Comparison of ENCODE assay signal across 8 cellular contexts in genomic region chr19:52941941-52942370, GRCh38. TPM values are rescaled to one million over a fixed set of nuclear protein-coding genes. Genes with fewer than 3 reads are reported as not detected.
A peak's percentile ranks its signal among the peaks of the same experiment; 100 is the strongest.
DNase-seq lines count a peak whose midpoint lies in the region; ATAC-seq and TF ChIP-seq lines count a peak whose summit lies in the region.

No MANE protein-coding gene starts in this region.

- no peak overlapping the region for H3K23ac ChIP-seq in mesenchymal stem cell (ENCODE audit: low read length in 2 of 2)

- TF ChIP-seq CTCF in SK-N-SH (IDR thresholded peaks at IDR 0.05), result no peak
- no peak for TF ChIP-seq CTCF in dorsolateral prefrontal cortex (IDR thresholded peaks at IDR 0.05 in 54 of 56, conservative IDR thresholded peaks at IDR 0.05 in 2 of 56; ENCODE audit: low read depth in 1 of 56, partially characterized antibody in 56 of 56)

- peak; percentile 68 for DNase-seq in activated effector memory CD4-positive, alpha-beta T cell treated with anti-CD3 and anti-CD28 coated beads, Interleukin-2, amount 50 U/mL, for 16 hours
- no peak for DNase-seq in activated effector memory CD4-positive, alpha-beta T cell treated with Interleukin-2 at 50 U/mL for 16 hours
- peak; percentile 25 for DNase-seq in SK-N-SH
- peak in 1 of 10 donors; percentile 43 for DNase-seq in dorsolateral prefrontal cortex
- DNase-seq in mesenchymal stem cell, result peak; percentile 50
- no peak for DNase-seq in DMS153 treated with DMSO at 0.1 percent for 48 hours (lab: John Stamatoyannopoulos, UW; ENCODE audit: unreplicated experiment)

- peak overlapping the region in 1 of 2 experiments; percentile 45 for H3K4ac ChIP-seq in mesenchymal stem cell (ENCODE audit: low read depth in 1 of 2, low read length in 2 of 2)

- 5% methylated on average over 26 of the region's 26 CpGs for WGBS in SK-N-SH (ENCODE audit: low lambda C conversion rate)
- under 1% methylated on average over 26 of the region's 26 CpGs for WGBS in mesenchymal stem cell
- WGBS in thymus, result under 1% methylated on average over 26 of the region's 26 CpGs

- no peak overlapping the region for H2AK5ac ChIP-seq in mesenchymal stem cell (ENCODE audit: low read length, severe bottlenecking)

- peak overlapping the region; percentile 87 for H3K4me2 ChIP-seq in SK-N-SH
- H3K4me2 ChIP-seq in mesenchymal stem cell (ENCODE audit: low read length, poor library complexity, severe bottlenecking), result peak overlapping the region; percentile 92

- peak overlapping the region in 1 of 2 experiments; percentile 36 for H3K14ac ChIP-seq in mesenchymal stem cell (ENCODE audit: low read length in 2 of 2)

- no peak for TF ChIP-seq EP300 in SK-N-SH (IDR thresholded peaks at IDR 0.05; ENCODE audit: borderline replicate concordance in 1 of 2, low read depth in 1 of 2, low read length in 1 of 2)

- peaks cover 16% of the 10 kb centered on the region for H3K79me1 ChIP-seq in mesenchymal stem cell (replicated peaks; ENCODE audit: low read length, poor library complexity, severe bottlenecking)

- no peak overlapping the region for H4K91ac ChIP-seq in mesenchymal stem cell (ENCODE audit: low read length)

- H3K18ac ChIP-seq in mesenchymal stem cell (ENCODE audit: low read depth in 1 of 2, low read length in 2 of 2), result peak overlapping the region; percentile 43 to 86

- H3K9ac ChIP-seq in SK-N-SH (peak overlapping the region; percentile 78), mesenchymal stem cell (ENCODE audit: low read length) (peak overlapping the region; percentile 96)

- H3K4me3 ChIP-seq in SK-N-SH (ENCODE audit: low read depth in 2 of 2, low read length in 1 of 2) (peak overlapping the region; percentile 67 to 82), dorsolateral prefrontal cortex (peak overlapping the region; percentile 39 to 82 (median 68)), mesenchymal stem cell (ENCODE audit: insufficient read depth in 1 of 2, low read depth in 1 of 2, low read length in 2 of 2) (peak overlapping the region; percentile 69 to 97), thymus (ENCODE audit: low read length) (peak overlapping the region; percentile 61)

- H3K9me3 ChIP-seq in SK-N-SH (no peaks in the 10 kb centered on the region), mesenchymal stem cell (ENCODE audit: control insufficient read depth, low read length) (peaks cover 6% of the 10 kb centered on the region), thymus (ENCODE audit: control insufficient read depth) (peaks cover 3% of the 10 kb centered on the region)

- H3K9me2 ChIP-seq in SK-N-SH, result no peaks in the 10 kb centered on the region

- H2BK15ac ChIP-seq in mesenchymal stem cell (ENCODE audit: low read depth, poor library complexity, severe bottlenecking), result no peak overlapping the region

- no peaks in the 10 kb centered on the region; a peak in 1 of 4 replicates for H3K4me1 ChIP-seq in SK-N-SH (ENCODE audit: control insufficient read depth in 1 of 2, insufficient read depth in 2 of 2, low read depth in 1 of 2, low read length in 1 of 2)
- H3K4me1 ChIP-seq in mesenchymal stem cell (ENCODE audit: control insufficient read depth, insufficient read depth, low read depth, low read length), result peaks cover 3% of the 10 kb centered on the region
- peaks cover 2% of the 10 kb centered on the region for H3K4me1 ChIP-seq in thymus (ENCODE audit: control insufficient read depth, insufficient read depth, low read length)

- peak; percentile 7 for ATAC-seq in HG03039 (IDR thresholded peaks at IDR 0.05; ENCODE audit: unreplicated experiment)

- no peaks in the 10 kb centered on the region for H3K27me3 ChIP-seq in SK-N-SH (ENCODE audit: insufficient read depth)
- H3K27me3 ChIP-seq in dorsolateral prefrontal cortex, result peaks cover 0 to 3% (median 0%) of the 10 kb centered on the region in 45 donors
- no peaks in the 10 kb centered on the region for H3K27me3 ChIP-seq in mesenchymal stem cell (ENCODE audit: control insufficient read depth in 1 of 2, insufficient read depth in 1 of 2, low read length in 2 of 2)
- H3K27me3 ChIP-seq in thymus (ENCODE audit: control insufficient read depth, insufficient read depth), result no peaks in the 10 kb centered on the region

- H2BK120ac ChIP-seq in mesenchymal stem cell (ENCODE audit: low read depth, low read length), result peak overlapping the region; percentile 34

- TF ChIP-seq RAD21 in SK-N-SH (IDR thresholded peaks at IDR 0.05; ENCODE audit: low read length), result no peak

- no peak overlapping the region for H2BK5ac ChIP-seq in mesenchymal stem cell (ENCODE audit: low read depth, low read length, poor library complexity, severe bottlenecking)

- no peak overlapping the region for H2BK12ac ChIP-seq in mesenchymal stem cell (ENCODE audit: low read length in 2 of 2)

- H3K36me3 ChIP-seq in SK-N-SH (replicated peaks in 1 of 2; ENCODE audit: control insufficient read depth in 1 of 2, insufficient read depth in 2 of 2, low read length in 1 of 2) (no peaks in the 10 kb centered on the region), mesenchymal stem cell (ENCODE audit: control insufficient read depth in 1 of 2, insufficient read depth in 2 of 2, low read depth in 1 of 2, low read length in 2 of 2) (peaks cover 0 to 8% of the 10 kb centered on the region in 2 experiments), thymus (ENCODE audit: control insufficient read depth, insufficient read depth) (peaks cover 4% of the 10 kb centered on the region)

- CTCF ChIA-PET in SK-N-SH (lab: Yijun Ruan, JAX), result no interaction called here

- H3K79me2 ChIP-seq in SK-N-SH (ENCODE audit: insufficient read depth), result peaks cover 6% of the 10 kb centered on the region; the same call in 1 of the 2 replicates

- H2AFZ ChIP-seq in SK-N-SH (ENCODE audit: low read depth) (peak overlapping the region; percentile 98), mesenchymal stem cell (ENCODE audit: low read depth, low read length) (peak overlapping the region; percentile 66)

- no peaks in the 10 kb centered on the region for H3F3A ChIP-seq in SK-N-SH (replicated peaks; ENCODE audit: insufficient read depth)

- H3K27ac ChIP-seq in SK-N-SH (ENCODE audit: low read depth in 2 of 2, low read length in 1 of 2) (peak overlapping the region in 1 of 2 experiments; percentile 59; a peak in 3 of 4 replicates), dorsolateral prefrontal cortex (peak overlapping the region in 41 of 59 donors; percentile 7 to 87 (median 59)), mesenchymal stem cell (ENCODE audit: low read length, poor library complexity, severe bottlenecking) (peak overlapping the region; percentile 79), thymus (ENCODE audit: low read depth) (peak overlapping the region; percentile 67)

- no peaks in the 10 kb centered on the region for H4K20me1 ChIP-seq in SK-N-SH (ENCODE audit: insufficient read depth)

- no peak overlapping the region for H4K8ac ChIP-seq in mesenchymal stem cell (ENCODE audit: low read length)

- intact Hi-C loops in dorsolateral prefrontal cortex (cut with DNase I), result loop anchor here in 1 of 2 donors (5.0 kb wide), 1 partner anchor 45 kb away; the partner anchor contains the start of gene ZNF320

- POLR2A ChIA-PET in SK-N-SH (lab: Yijun Ruan, JAX), result no interaction called here

TF ChIP-seq in SK-N-SH, 30 proteins besides CTCF, POLR2A, EP300 and RAD21:
- 0 out of 2 replicates have a peak, but pooled peaks have one; percentile 44 for TF ChIP-seq MAX (IDR thresholded peaks at IDR 0.05; ENCODE audit: low read depth)
- no peak for TF ChIP-seq MEF2A (IDR thresholded peaks at IDR 0.05; ENCODE audit: borderline replicate concordance, low read depth)
TF ChIP-seq in SK-N-SH: peak in this region for 1.

RNA-seq across cellular contexts. Expression of gene ZNF888, which starts 18.7 kb away (rescaled TPM):
- 0.46 and 0.83 TPM in 2 replicates for polyA plus RNA-seq in SK-N-SH (2012; rRNA removed)
- polyA plus RNA-seq in SK-N-SH (2012; cell fraction: cytosol; rRNA removed), result 0.53 and 0.68 TPM in 2 replicates
- polyA plus RNA-seq in SK-N-SH (2012; cell fraction: nucleus; rRNA removed), result 0.77 and 1.9 TPM in 2 replicates
- total RNA-seq in dorsolateral prefrontal cortex, result 1 to 10 TPM in 118 of 120 experiments, under 1 TPM in 2; 0.81 to 5.4 (median 2.0) TPM
- polyA plus RNA-seq in mesenchymal stem cell (2013, experiment 1 of 2), result 0.79 TPM
- polyA plus RNA-seq in mesenchymal stem cell (2013, experiment 2 of 2), result 0.84 TPM
- polyA plus RNA-seq in thymus, result 6.1 TPM

RNA-seq across cellular contexts. Expression of gene ZNF816, which starts 20.7 kb away (rescaled TPM):
- polyA plus RNA-seq in SK-N-SH (2012; rRNA removed) (1.8 and 2.5 TPM in 2 replicates), thymus (8.4 TPM)
- 2.9 and 3.2 TPM in 2 replicates for polyA plus RNA-seq in SK-N-SH (2012; cell fraction: cytosol; rRNA removed)
- 1.7 and 3.1 TPM in 2 replicates for polyA plus RNA-seq in SK-N-SH (2012; cell fraction: nucleus; rRNA removed)
- total RNA-seq in dorsolateral prefrontal cortex, result 10 to 100 TPM in 1 of 120 experiments, 1 to 10 TPM in 119; 2.2 to 11.9 (median 5.0) TPM
- polyA plus RNA-seq in mesenchymal stem cell (2013, experiment 1 of 2), result 3.0 TPM
- 2.9 TPM for polyA plus RNA-seq in mesenchymal stem cell (2013, experiment 2 of 2)

RNA-seq across cellular contexts. Expression of gene ZNF320, which starts 44.5 kb away (rescaled TPM):
- polyA plus RNA-seq in SK-N-SH (2012; rRNA removed) (6.9 and 14.2 TPM in 2 replicates), thymus (9.7 TPM)
- 6.4 and 9.3 TPM in 2 replicates for polyA plus RNA-seq in SK-N-SH (2012; cell fraction: cytosol; rRNA removed)
- polyA plus RNA-seq in SK-N-SH (2012; cell fraction: nucleus; rRNA removed), result 24.3 and 30.3 TPM in 2 replicates
- 10 to 100 TPM; 13.8 to 49.1 (median 23.7) TPM for total RNA-seq in dorsolateral prefrontal cortex
- polyA plus RNA-seq in mesenchymal stem cell (2013, experiment 1 of 2), result 4.7 TPM
- 4.1 TPM for polyA plus RNA-seq in mesenchymal stem cell (2013, experiment 2 of 2)

Comparison
In these comparisons a context has a peak if more than half of its experiments do, and no peak if none do; other contexts are left out.
1. DNase-seq: peak in activated effector memory CD4-positive, alpha-beta T cell treated with anti-CD3 and anti-CD28 coated beads, Interleukin-2, amount 50 U/mL, for 16 hours (single experiment), SK-N-SH (single experiment) and mesenchymal stem cell (single experiment); none in activated effector memory CD4-positive, alpha-beta T cell treated with Interleukin-2 at 50 U/mL for 16 hours (single experiment) and DMS153 treated with DMSO at 0.1 percent for 48 hours (single experiment).
2. Peak in every context shown above with its lines, with median percentiles within 50 percentile points of each other: H3K4me3 ChIP-seq.